1 cellular context compared by ENCODE assay signal in the genomic region with DNA sequence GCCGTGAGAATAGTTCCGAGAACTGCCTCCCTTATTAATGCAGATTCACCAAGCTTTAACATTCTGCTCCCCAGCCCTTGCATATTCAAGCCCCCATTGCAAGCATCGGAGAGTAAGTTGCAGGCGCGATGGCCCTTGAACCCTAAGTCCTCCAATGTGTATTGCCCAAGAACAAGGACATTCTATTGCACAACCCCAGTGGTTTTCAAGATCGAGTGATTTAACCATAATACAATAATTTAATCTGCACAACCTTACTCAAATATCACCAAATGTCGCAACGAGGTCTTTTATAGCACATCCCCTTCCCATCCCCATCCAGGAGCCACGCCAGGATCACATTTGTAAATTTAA.
TF ChIP-seq lines count a peak whose summit lies in the region.

No MANE protein-coding gene starts in this region.

TF ChIP-seq in GM23338, 12 proteins besides CTCF, POLR2A, EP300 and RAD21 (continued from another document):
- TF ChIP-seq, protein P1, sequence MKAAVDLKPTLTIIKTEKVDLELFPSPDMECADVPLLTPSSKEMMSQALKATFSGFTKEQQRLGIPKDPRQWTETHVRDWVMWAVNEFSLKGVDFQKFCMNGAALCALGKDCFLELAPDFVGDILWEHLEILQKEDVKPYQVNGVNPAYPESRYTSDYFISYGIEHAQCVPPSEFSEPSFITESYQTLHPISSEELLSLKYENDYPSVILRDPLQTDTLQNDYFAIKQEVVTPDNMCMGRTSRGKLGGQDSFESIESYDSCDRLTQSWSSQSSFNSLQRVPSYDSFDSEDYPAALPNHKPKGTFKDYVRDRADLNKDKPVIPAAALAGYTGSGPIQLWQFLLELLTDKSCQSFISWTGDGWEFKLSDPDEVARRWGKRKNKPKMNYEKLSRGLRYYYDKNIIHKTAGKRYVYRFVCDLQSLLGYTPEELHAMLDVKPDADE (IDR thresholded peaks at IDR 0.05), result no peak
- no peak for TF ChIP-seq NANOG (IDR thresholded peaks at IDR 0.05; ENCODE audit: borderline replicate concordance)
- TF ChIP-seq, protein P2, sequence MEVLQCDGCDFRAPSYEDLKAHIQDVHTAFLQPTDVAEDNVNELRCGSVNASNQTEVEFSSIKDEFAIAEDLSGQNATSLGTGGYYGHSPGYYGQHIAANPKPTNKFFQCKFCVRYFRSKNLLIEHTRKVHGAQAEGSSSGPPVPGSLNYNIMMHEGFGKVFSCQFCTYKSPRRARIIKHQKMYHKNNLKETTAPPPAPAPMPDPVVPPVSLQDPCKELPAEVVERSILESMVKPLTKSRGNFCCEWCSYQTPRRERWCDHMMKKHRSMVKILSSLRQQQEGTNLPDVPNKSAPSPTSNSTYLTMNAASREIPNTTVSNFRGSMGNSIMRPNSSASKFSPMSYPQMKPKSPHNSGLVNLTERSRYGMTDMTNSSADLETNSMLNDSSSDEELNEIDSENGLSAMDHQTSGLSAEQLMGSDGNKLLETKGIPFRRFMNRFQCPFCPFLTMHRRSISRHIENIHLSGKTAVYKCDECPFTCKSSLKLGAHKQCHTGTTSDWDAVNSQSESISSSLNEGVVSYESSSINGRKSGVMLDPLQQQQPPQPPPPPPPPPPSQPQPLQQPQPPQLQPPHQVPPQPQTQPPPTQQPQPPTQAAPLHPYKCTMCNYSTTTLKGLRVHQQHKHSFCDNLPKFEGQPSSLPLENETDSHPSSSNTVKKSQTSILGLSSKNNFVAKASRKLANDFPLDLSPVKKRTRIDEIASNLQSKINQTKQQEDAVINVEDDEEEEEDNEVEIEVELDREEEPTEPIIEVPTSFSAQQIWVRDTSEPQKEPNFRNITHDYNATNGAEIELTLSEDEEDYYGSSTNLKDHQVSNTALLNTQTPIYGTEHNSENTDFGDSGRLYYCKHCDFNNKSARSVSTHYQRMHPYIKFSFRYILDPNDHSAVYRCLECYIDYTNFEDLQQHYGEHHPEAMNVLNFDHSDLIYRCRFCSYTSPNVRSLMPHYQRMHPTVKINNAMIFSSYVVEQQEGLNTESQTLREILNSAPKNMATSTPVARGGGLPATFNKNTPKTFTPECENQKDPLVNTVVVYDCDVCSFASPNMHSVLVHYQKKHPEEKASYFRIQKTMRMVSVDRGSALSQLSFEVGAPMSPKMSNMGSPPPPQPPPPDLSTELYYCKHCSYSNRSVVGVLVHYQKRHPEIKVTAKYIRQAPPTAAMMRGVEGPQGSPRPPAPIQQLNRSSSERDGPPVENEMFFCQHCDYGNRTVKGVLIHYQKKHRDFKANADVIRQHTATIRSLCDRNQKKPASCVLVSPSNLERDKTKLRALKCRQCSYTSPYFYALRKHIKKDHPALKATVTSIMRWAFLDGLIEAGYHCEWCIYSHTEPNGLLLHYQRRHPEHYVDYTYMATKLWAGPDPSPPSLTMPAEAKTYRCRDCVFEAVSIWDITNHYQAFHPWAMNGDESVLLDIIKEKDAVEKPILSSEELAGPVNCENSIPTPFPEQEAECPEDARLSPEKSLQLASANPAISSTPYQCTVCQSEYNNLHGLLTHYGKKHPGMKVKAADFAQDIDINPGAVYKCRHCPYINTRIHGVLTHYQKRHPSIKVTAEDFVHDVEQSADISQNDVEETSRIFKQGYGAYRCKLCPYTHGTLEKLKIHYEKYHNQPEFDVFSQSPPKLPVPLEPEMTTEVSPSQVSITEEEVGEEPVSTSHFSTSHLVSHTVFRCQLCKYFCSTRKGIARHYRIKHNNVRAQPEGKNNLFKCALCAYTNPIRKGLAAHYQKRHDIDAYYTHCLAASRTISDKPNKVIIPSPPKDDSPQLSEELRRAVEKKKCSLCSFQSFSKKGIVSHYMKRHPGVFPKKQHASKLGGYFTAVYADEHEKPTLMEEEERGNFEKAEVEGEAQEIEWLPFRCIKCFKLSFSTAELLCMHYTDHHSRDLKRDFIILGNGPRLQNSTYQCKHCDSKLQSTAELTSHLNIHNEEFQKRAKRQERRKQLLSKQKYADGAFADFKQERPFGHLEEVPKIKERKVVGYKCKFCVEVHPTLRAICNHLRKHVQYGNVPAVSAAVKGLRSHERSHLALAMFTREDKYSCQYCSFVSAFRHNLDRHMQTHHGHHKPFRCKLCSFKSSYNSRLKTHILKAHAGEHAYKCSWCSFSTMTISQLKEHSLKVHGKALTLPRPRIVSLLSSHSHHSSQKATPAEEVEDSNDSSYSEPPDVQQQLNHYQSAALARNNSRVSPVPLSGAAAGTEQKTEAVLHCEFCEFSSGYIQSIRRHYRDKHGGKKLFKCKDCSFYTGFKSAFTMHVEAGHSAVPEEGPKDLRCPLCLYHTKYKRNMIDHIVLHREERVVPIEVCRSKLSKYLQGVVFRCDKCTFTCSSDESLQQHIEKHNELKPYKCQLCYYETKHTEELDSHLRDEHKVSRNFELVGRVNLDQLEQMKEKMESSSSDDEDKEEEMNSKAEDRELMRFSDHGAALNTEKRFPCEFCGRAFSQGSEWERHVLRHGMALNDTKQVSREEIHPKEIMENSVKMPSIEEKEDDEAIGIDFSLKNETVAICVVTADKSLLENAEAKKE (CRISPR knock-in tag; IDR thresholded peaks at IDR 0.05), result no peak
- TF ChIP-seq JUNB (IDR thresholded peaks at IDR 0.05; ENCODE audit: unreplicated experiment), result no peak
